23 cellular contexts compared by ENCODE assay signal in the genomic region with DNA sequence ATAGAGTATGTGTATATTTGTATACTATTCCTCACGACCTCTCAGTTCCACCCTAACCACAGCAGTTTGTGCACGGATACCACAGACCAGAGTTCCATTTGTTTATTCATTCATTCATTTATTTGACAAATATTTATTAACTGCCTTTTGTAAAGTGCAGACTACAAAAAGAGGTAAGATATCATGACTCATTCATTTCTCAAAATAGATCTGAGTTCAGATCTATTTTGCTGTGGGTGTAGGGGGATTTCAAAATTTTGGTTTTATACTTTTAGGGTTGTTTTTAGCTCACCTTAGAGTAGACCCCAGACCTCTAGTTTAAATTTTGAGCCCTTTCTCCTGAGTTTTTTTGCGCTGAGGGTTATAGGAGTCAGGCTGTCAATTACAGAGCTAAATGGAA.
"Had no signal": no experiment of that assay in that cellular context is flagged by ENCODE, and none has a peak within 500 bp of the region (broad histone marks: within the 10 kb centered on the region; RNA-seq: fewer than 3 reads in every experiment).

No MANE protein-coding gene starts in this region.

- H3K36me3 ChIP-seq: ovary, prostate gland had no signal

- H3K4me1 ChIP-seq: prostate gland had no signal

- H3K4me3 Mint-ChIP-seq: activated CD4-positive, alpha-beta T cell treated with anti-CD3 and anti-CD28 coated beads, Interleukin-2, amount 10 ng/mL, durations not matched to agents 24 days and 14 days; activated naive CD4-positive, alpha-beta T cell treated with anti-CD3 and anti-CD28 coated beads for 36 hours; activated T-cell treated with anti-CD3 and anti-CD28 coated beads, Interleukin-2, amount 50 U/mL, for 24 hours; stimulated activated naive CD8-positive, alpha-beta T cell treated with anti-CD3 and anti-CD28 coated beads, Interleukin-15, amount 100 ng/mL, for 72 hours; T-helper 2 cell treated with Interferon-gamma antibody and Interleukin-4, amounts not matched to agents 5 μg/mL and 100 μg/mL, for 36 hours had no signal

- H3K27me3 ChIP-seq: brain microvascular endothelial cell, ovary, right atrium auricular region, vagina had no signal

- DNase-seq: activated CD4-positive, alpha-beta T cell treated with anti-CD3 and anti-CD28 coated beads, Interleukin-2, amount 10 ng/mL, durations not matched to agents 24 days and 14 days; activated naive CD4-positive, alpha-beta T cell treated with anti-CD3 and anti-CD28 coated beads for 36 hours; activated T-cell treated with anti-CD3 and anti-CD28 coated beads, Interleukin-2, amount 50 U/mL, for 24 hours; aorta; brain microvascular endothelial cell; caudate nucleus; dermis blood vessel endothelial cell; effector CD8-positive, alpha-beta T cell; hippocampal formation; left ventricle myocardium inferior; naive thymus-derived CD8-positive, alpha-beta T cell; ovary; stimulated activated CD4-positive, alpha-beta T cell treated with anti-CD3 and anti-CD28 coated beads, Interleukin-4, amount 100 ng/mL, for 4 hours; stimulated activated naive CD8-positive, alpha-beta T cell treated with anti-CD3 and anti-CD28 coated beads, Interleukin-15, amount 100 ng/mL, for 72 hours; trophoblast cell had no signal

- H3K9me3 ChIP-seq: left ventricle myocardium inferior, ovary, prostate gland, right atrium auricular region, vagina had no signal

- ATAC-seq: esophagus mucosa; naive thymus-derived CD8-positive, alpha-beta T cell; stimulated activated naive CD8-positive, alpha-beta T cell treated with anti-CD3 and anti-CD28 coated beads, Interleukin-15, amount 100 ng/mL, for 72 hours had no signal

- H3K9me3 Mint-ChIP-seq: activated CD4-positive, alpha-beta T cell treated with anti-CD3 and anti-CD28 coated beads, Interleukin-2, amount 10 ng/mL, durations not matched to agents 24 days and 14 days; activated naive CD4-positive, alpha-beta T cell treated with anti-CD3 and anti-CD28 coated beads for 36 hours; activated T-cell treated with anti-CD3 and anti-CD28 coated beads, Interleukin-2, amount 50 U/mL, for 24 hours; naive thymus-derived CD8-positive, alpha-beta T cell; stimulated activated naive CD8-positive, alpha-beta T cell treated with anti-CD3 and anti-CD28 coated beads, Interleukin-15, amount 100 ng/mL, for 72 hours; T-helper 2 cell treated with Interferon-gamma antibody and Interleukin-4, amounts not matched to agents 5 μg/mL and 100 μg/mL, for 36 hours had no signal

- H3K27ac ChIP-seq: brain microvascular endothelial cell, left ventricle myocardium inferior, ovary, prostate gland, right atrium auricular region, vagina, VCaP had no signal

- FAIRE-seq: endothelial cell of umbilical vein, frontal cortex had no signal

- H3K4me3 ChIP-seq: left ventricle myocardium inferior, ovary, prostate gland, right atrium auricular region, vagina had no signal

- H3K27me3 Mint-ChIP-seq: activated CD4-positive, alpha-beta T cell treated with anti-CD3 and anti-CD28 coated beads, Interleukin-2, amount 10 ng/mL, durations not matched to agents 24 days and 14 days; activated T-cell treated with anti-CD3 and anti-CD28 coated beads, Interleukin-2, amount 50 U/mL, for 24 hours; naive thymus-derived CD8-positive, alpha-beta T cell; stimulated activated naive CD8-positive, alpha-beta T cell treated with anti-CD3 and anti-CD28 coated beads, Interleukin-15, amount 100 ng/mL, for 72 hours had no signal

- H3K27ac Mint-ChIP-seq: activated CD4-positive, alpha-beta T cell treated with anti-CD3 and anti-CD28 coated beads, Interleukin-2, amount 10 ng/mL, durations not matched to agents 24 days and 14 days; activated naive CD4-positive, alpha-beta T cell treated with anti-CD3 and anti-CD28 coated beads for 36 hours; stimulated activated naive CD8-positive, alpha-beta T cell treated with anti-CD3 and anti-CD28 coated beads, Interleukin-15, amount 100 ng/mL, for 72 hours; T-helper 2 cell treated with Interferon-gamma antibody and Interleukin-4, amounts not matched to agents 5 μg/mL and 100 μg/mL, for 36 hours had no signal
